In genomic region chr18:62614499-62614898, GRCh38 we compare ENCODE assay signal across 15 cellular contexts.
"Had no signal": no experiment of that assay in that cellular context is flagged by ENCODE, and none has a peak within 500 bp of the region (broad histone marks: within the 10 kb centered on the region; RNA-seq: fewer than 3 reads in every experiment).

No MANE protein-coding gene starts in this region.

- H3K36me3 Mint-ChIP-seq: activated naive CD8-positive, alpha-beta T cell treated with anti-CD3 and anti-CD28 coated beads, Interleukin-2, amount 10 ng/mL, durations not matched to agents 7 days and 5 days; WTC11 had no signal

- H3K9me3 Mint-ChIP-seq: activated naive CD8-positive, alpha-beta T cell treated with anti-CD3 and anti-CD28 coated beads, Interleukin-2, amount 10 ng/mL, durations not matched to agents 7 days and 5 days; activated T-helper 1 cell treated with anti-CD3 and anti-CD28 coated beads, Interleukin-12 subunit alpha, Interleukin-12 subunit beta, Interleukin-2, Interleukin-4 antibody, amounts not matched to agents 30 ng/mL and 10 ng/mL and 1 ng/mL, durations not matched to agents 14 hours and 24 hours and 36 hours; endodermal cell; nephron; T-helper 2 cell treated with Interferon-gamma antibody and Interleukin-4, amounts not matched to agents 5 μg/mL and 100 μg/mL, for 36 hours; WTC11 had no signal

- H3K4me3 Mint-ChIP-seq: activated CD4-positive, alpha-beta T cell treated with anti-CD3 and anti-CD28 coated beads for 36 hours; activated naive CD8-positive, alpha-beta T cell treated with anti-CD3 and anti-CD28 coated beads, Interleukin-2, amount 10 ng/mL, durations not matched to agents 7 days and 5 days; activated T-helper 1 cell treated with anti-CD3 and anti-CD28 coated beads, Interleukin-12 subunit alpha, Interleukin-12 subunit beta, Interleukin-2, Interleukin-4 antibody, amounts not matched to agents 30 ng/mL and 10 ng/mL and 1 ng/mL, durations not matched to agents 14 hours and 24 hours and 36 hours; endodermal cell; T-helper 2 cell treated with Interferon-gamma antibody and Interleukin-4, amounts not matched to agents 5 μg/mL and 100 μg/mL, for 36 hours; WTC11 had no signal

- ATAC-seq: activated CD4-positive, alpha-beta T cell treated with anti-CD3 and anti-CD28 coated beads for 36 hours; WTC11 had no signal

- H3K4me1 Mint-ChIP-seq: activated CD4-positive, alpha-beta T cell treated with anti-CD3 and anti-CD28 coated beads for 36 hours; activated naive CD8-positive, alpha-beta T cell treated with anti-CD3 and anti-CD28 coated beads, Interleukin-2, amount 10 ng/mL, durations not matched to agents 7 days and 5 days had no signal

- H3K27ac Mint-ChIP-seq: activated CD4-positive, alpha-beta T cell treated with anti-CD3 and anti-CD28 coated beads for 36 hours; activated naive CD8-positive, alpha-beta T cell treated with anti-CD3 and anti-CD28 coated beads, Interleukin-2, amount 10 ng/mL, durations not matched to agents 7 days and 5 days; activated T-helper 1 cell treated with anti-CD3 and anti-CD28 coated beads, Interleukin-12 subunit alpha, Interleukin-12 subunit beta, Interleukin-2, Interleukin-4 antibody, amounts not matched to agents 30 ng/mL and 10 ng/mL and 1 ng/mL, durations not matched to agents 14 hours and 24 hours and 36 hours; endodermal cell; nephron; T-helper 2 cell treated with Interferon-gamma antibody and Interleukin-4, amounts not matched to agents 5 μg/mL and 100 μg/mL, for 36 hours; WTC11 had no signal

- DNase-seq: activated CD4-positive, alpha-beta T cell treated with anti-CD3 and anti-CD28 coated beads for 36 hours; activated CD4-positive, alpha-beta T cell treated with anti-CD3 and anti-CD28 coated beads, Interleukin-2, amount 50 U/mL, for 48 hours; activated gamma-delta T cell treated with Interleukin-2 at 50 U/mL for 16 hours; activated naive CD8-positive, alpha-beta T cell treated with anti-CD3 and anti-CD28 coated beads, Interleukin-2, amount 10 ng/mL, durations not matched to agents 7 days and 5 days; central memory CD4-positive, alpha-beta T cell; endodermal cell; foreskin fibroblast; spleen; stimulated activated CD4-positive, alpha-beta T cell treated with anti-CD3 and anti-CD28 coated beads, Interleukin-4, amount 100 ng/mL, for 4 hours; stimulated activated naive CD4-positive, alpha-beta T cell; thyroid gland had no signal
